ENCODE assay signal across 17 cellular contexts in the genomic region with DNA sequence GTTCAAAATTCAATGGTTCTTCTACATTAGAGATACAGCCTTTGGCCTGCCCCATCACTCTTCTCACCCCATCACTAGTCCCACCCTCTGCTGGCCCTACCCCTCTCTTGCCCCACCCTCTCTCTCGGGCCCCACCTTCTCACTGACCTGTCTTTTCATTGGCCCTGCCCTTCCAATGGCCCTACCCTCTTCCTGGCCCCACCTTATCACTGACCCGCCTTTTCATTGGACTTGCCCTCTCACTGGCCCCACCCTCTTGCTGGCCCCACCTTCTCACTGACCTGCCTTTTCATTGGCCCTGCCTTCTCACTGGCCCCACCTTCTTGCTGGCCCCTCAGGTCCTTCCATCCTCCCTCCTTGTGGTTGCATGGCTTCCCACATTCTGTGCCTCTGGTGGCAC.
DNase-seq lines count a peak whose midpoint lies in the region; ATAC-seq and TF ChIP-seq lines count a peak whose summit lies in the region.
"Had no signal": no experiment of that assay in that cellular context is flagged by ENCODE, and none has a peak within 500 bp of the region (broad histone marks: within the 10 kb centered on the region; RNA-seq: fewer than 3 reads in every experiment).

No MANE protein-coding gene starts in this region.

- peaks cover 21% of the 10 kb centered on the region for H3K4me1 Mint-ChIP-seq in activated CD8-positive, alpha-beta T cell treated with anti-CD3 and anti-CD28 coated beads for 36 hours (ENCODE audit: low read depth)
- peaks cover 22% of the 10 kb centered on the region for H3K4me1 Mint-ChIP-seq in activated CD8-positive, alpha-beta T cell treated with anti-CD3 and anti-CD28 coated beads, Interleukin-2, amount 10 ng/mL, durations not matched to agents 7 days and 5 days (ENCODE audit: low read depth)
- peaks cover 8% of the 10 kb centered on the region for H3K4me1 Mint-ChIP-seq in T-helper 17 cell

- DNase-seq in activated CD8-positive, alpha-beta T cell treated with anti-CD3 and anti-CD28 coated beads for 36 hours = peak; percentile 2
- no peak for DNase-seq in activated CD8-positive, alpha-beta T cell treated with anti-CD3 and anti-CD28 coated beads, Interleukin-2, amount 10 ng/mL, durations not matched to agents 7 days and 5 days
- DNase-seq in T-helper 17 cell (no peak), GM19238 (ENCODE audit: insufficient read length, low spot score) (no peak), NK-92 (lab: John Stamatoyannopoulos, UW; ENCODE audit: unreplicated experiment) (no peak), GM10266 (ENCODE audit: extremely low spot score) (no peak), upper lobe of left lung (no peak)
- DNase-seq: activated T-cell treated with anti-CD3 and anti-CD28 coated beads, Interleukin-2, amount 50 U/mL, for 24 hours; anterior cingulate cortex; left lung; NCI-H1417; NCI-H524 treated with DMSO at 0.1 percent for 48 hours; WERI-Rb-1 had no signal

- TF ChIP-seq CTCF in activated CD8-positive, alpha-beta T cell treated with anti-CD3 and anti-CD28 coated beads for 36 hours (IDR thresholded peaks at IDR 0.05) = no peak
- TF ChIP-seq CTCF in GM10266 (IDR thresholded peaks at IDR 0.05; ENCODE audit: control insufficient read depth, insufficient read depth, low read depth, missing control alignments) = no peak
- TF ChIP-seq CTCF in upper lobe of left lung (IDR thresholded peaks at IDR 0.05) = no peak

- no peak overlapping the region for H3K4me3 ChIP-seq in esophagus (ENCODE audit: low read depth in 1 of 2, low read length in 2 of 2)
- H3K4me3 ChIP-seq in upper lobe of left lung = no peak overlapping the region
- H3K4me3 ChIP-seq: heart left ventricle, left lung, SJSA1, suprapubic skin had no signal

- POLR2A ChIA-PET in activated CD8-positive, alpha-beta T cell treated with anti-CD3 and anti-CD28 coated beads for 36 hours (lab: Charles Lee) = no interaction called here
- POLR2A ChIA-PET in activated CD8-positive, alpha-beta T cell treated with anti-CD3 and anti-CD28 coated beads, Interleukin-2, amount 10 ng/mL, durations not matched to agents 7 days and 5 days (lab: Charles Lee) = no interaction called here

- intact Hi-C loops in activated CD8-positive, alpha-beta T cell treated with anti-CD3 and anti-CD28 coated beads for 36 hours (cut with micrococcal nuclease) = no loop called here

- H3K36me3 ChIP-seq in esophagus (ENCODE audit: control insufficient read depth in 2 of 2, insufficient read depth in 2 of 2, low read length in 1 of 2) (no peaks in the 10 kb centered on the region), upper lobe of left lung (no peaks in the 10 kb centered on the region)
- H3K36me3 ChIP-seq: heart left ventricle, left lung, SJSA1, suprapubic skin, WERI-Rb-1 had no signal

- peaks cover 2% of the 10 kb centered on the region for H3K36me3 Mint-ChIP-seq in activated CD8-positive, alpha-beta T cell treated with anti-CD3 and anti-CD28 coated beads for 36 hours (ENCODE audit: low read depth)
- H3K36me3 Mint-ChIP-seq in activated CD8-positive, alpha-beta T cell treated with anti-CD3 and anti-CD28 coated beads, Interleukin-2, amount 10 ng/mL, durations not matched to agents 7 days and 5 days (ENCODE audit: low read depth) = no peaks in the 10 kb centered on the region
- H3K36me3 Mint-ChIP-seq in T-helper 17 cell (ENCODE audit: low read depth) = no peaks in the 10 kb centered on the region

- TF ChIP-seq EP300 in upper lobe of left lung (IDR thresholded peaks at IDR 0.05) = no peak

- H3K4me3 Mint-ChIP-seq in activated CD8-positive, alpha-beta T cell treated with anti-CD3 and anti-CD28 coated beads for 36 hours = no peak overlapping the region
- no peak overlapping the region for H3K4me3 Mint-ChIP-seq in activated CD8-positive, alpha-beta T cell treated with anti-CD3 and anti-CD28 coated beads, Interleukin-2, amount 10 ng/mL, durations not matched to agents 7 days and 5 days
- no peak overlapping the region for H3K4me3 Mint-ChIP-seq in T-helper 17 cell
- H3K4me3 Mint-ChIP-seq: activated T-cell treated with anti-CD3 and anti-CD28 coated beads, Interleukin-2, amount 50 U/mL, for 24 hours had no signal

- H3K9me3 ChIP-seq in T-helper 17 cell (ENCODE audit: control insufficient read depth, low read length, poor library complexity, severe bottlenecking) (no peaks in the 10 kb centered on the region), esophagus (ENCODE audit: control insufficient read depth in 2 of 2, insufficient read depth in 1 of 2, low read depth in 1 of 2, low read length in 1 of 2) (peaks cover 0 to 2% of the 10 kb centered on the region in 2 donors), upper lobe of left lung (no peaks in the 10 kb centered on the region)
- H3K9me3 ChIP-seq: heart left ventricle, left lung, SJSA1, suprapubic skin had no signal

- 84 to 92% methylated on average over 2 of the region's 2 CpGs for WGBS in esophagus, 2 donors
- WGBS in upper lobe of left lung, 2 donors = 96% methylated on average over 2 of the region's 2 CpGs

- H3K4me1 ChIP-seq in esophagus (ENCODE audit: control insufficient read depth in 2 of 2, insufficient read depth in 2 of 2, low read length in 1 of 2) = peaks cover 2 to 3% of the 10 kb centered on the region in 2 donors
- no peaks in the 10 kb centered on the region for H3K4me1 ChIP-seq in upper lobe of left lung
- H3K4me1 ChIP-seq: left lung had no signal

- peaks cover 5% of the 10 kb centered on the region for H3K27me3 Mint-ChIP-seq in activated CD8-positive, alpha-beta T cell treated with anti-CD3 and anti-CD28 coated beads for 36 hours
- peaks cover 7% of the 10 kb centered on the region for H3K27me3 Mint-ChIP-seq in activated CD8-positive, alpha-beta T cell treated with anti-CD3 and anti-CD28 coated beads, Interleukin-2, amount 10 ng/mL, durations not matched to agents 7 days and 5 days (ENCODE audit: low read depth)
- peaks cover 5% of the 10 kb centered on the region for H3K27me3 Mint-ChIP-seq in T-helper 17 cell

- TF ChIP-seq POLR2A in upper lobe of left lung (IDR thresholded peaks at IDR 0.05) = no peak

- H3K27ac ChIP-seq in esophagus (ENCODE audit: low read depth in 2 of 2, low read length in 1 of 2) (peak overlapping the region; percentile 49 to 73), upper lobe of left lung (no peak overlapping the region)
- H3K27ac ChIP-seq: left lung, SJSA1, suprapubic skin, WERI-Rb-1 had no signal

- no peak overlapping the region for H3K27ac Mint-ChIP-seq in activated CD8-positive, alpha-beta T cell treated with anti-CD3 and anti-CD28 coated beads for 36 hours
- no peak overlapping the region for H3K27ac Mint-ChIP-seq in activated CD8-positive, alpha-beta T cell treated with anti-CD3 and anti-CD28 coated beads, Interleukin-2, amount 10 ng/mL, durations not matched to agents 7 days and 5 days
- H3K27ac Mint-ChIP-seq in T-helper 17 cell = peak overlapping the region; percentile 5
- H3K27ac Mint-ChIP-seq: activated T-cell treated with anti-CD3 and anti-CD28 coated beads, Interleukin-2, amount 50 U/mL, for 24 hours had no signal

- peaks cover 9% of the 10 kb centered on the region for H3K9me3 Mint-ChIP-seq in activated CD8-positive, alpha-beta T cell treated with anti-CD3 and anti-CD28 coated beads for 36 hours
- no peaks in the 10 kb centered on the region for H3K9me3 Mint-ChIP-seq in activated CD8-positive, alpha-beta T cell treated with anti-CD3 and anti-CD28 coated beads, Interleukin-2, amount 10 ng/mL, durations not matched to agents 7 days and 5 days (ENCODE audit: insufficient read depth)

- peak; percentile 29 for ATAC-seq in activated CD8-positive, alpha-beta T cell treated with anti-CD3 and anti-CD28 coated beads for 36 hours
- ATAC-seq in activated CD8-positive, alpha-beta T cell treated with anti-CD3 and anti-CD28 coated beads, Interleukin-2, amount 10 ng/mL, durations not matched to agents 7 days and 5 days = no peak
- ATAC-seq in T-helper 17 cell (no peak), upper lobe of left lung (ENCODE audit: low FRiP score in 2 of 2) (no peak)

- H3K27me3 ChIP-seq in esophagus (ENCODE audit: control insufficient read depth in 1 of 2, insufficient read depth in 2 of 2, low read length in 2 of 2) = no peaks in the 10 kb centered on the region
- H3K27me3 ChIP-seq in upper lobe of left lung = no peaks in the 10 kb centered on the region
- H3K27me3 ChIP-seq: heart left ventricle, left lung, SJSA1, suprapubic skin had no signal

- CTCF ChIA-PET in activated CD8-positive, alpha-beta T cell treated with anti-CD3 and anti-CD28 coated beads for 36 hours (lab: Charles Lee) = no interaction called here
- CTCF ChIA-PET in activated CD8-positive, alpha-beta T cell treated with anti-CD3 and anti-CD28 coated beads, Interleukin-2, amount 10 ng/mL, durations not matched to agents 7 days and 5 days (lab: Charles Lee) = interaction anchor here (1.3 kb wide), 1 partner anchor 74 kb away, joined by 3 read pairs; no protein-coding TSS in a partner anchor

Comparison
In these comparisons a context has a peak if more than half of its experiments do, and no peak if none do; other contexts are left out.
1. H3K27ac ChIP-seq: peak in esophagus (2 of 2); none in upper lobe of left lung (0 of 4).